Comparison of ENCODE assay signal across 8 cellular contexts in genomic region chr9:35490155-35490909, GRCh38. TPM values are rescaled to one million over a fixed set of nuclear protein-coding genes. Genes with fewer than 3 reads are reported as not detected.
DNase-seq lines count a peak whose midpoint lies in the region; ATAC-seq and TF ChIP-seq lines count a peak whose summit lies in the region.

No MANE protein-coding gene starts in this region.

- H2AFZ ChIP-seq in KMS-11 (ENCODE audit: low read depth) (peak overlapping the region; percentile 92), mammary epithelial cell (ENCODE audit: low read depth, low read length) (peak overlapping the region; percentile 92)

- H3K4me2 ChIP-seq in KMS-11 (peak overlapping the region; percentile 61), mammary epithelial cell (ENCODE audit: insufficient read depth, low read depth, low read length) (peak overlapping the region; percentile 95)

- intact Hi-C loops in mammary epithelial cell (cut with micrococcal nuclease): no loop called here

- H3K79me2 ChIP-seq in KMS-11 (ENCODE audit: insufficient read depth, low read depth) (no peaks in the 10 kb centered on the region), mammary epithelial cell (ENCODE audit: insufficient read depth, low read length) (peaks cover 55% of the 10 kb centered on the region)

- peaks cover 33 to 35% of the 10 kb centered on the region in 2 donors for H3K27me3 Mint-ChIP-seq in stimulated activated naive B cell treated with anti-CD40 and anti-IgM and Interleukin-4, amounts not matched to agents 10 μg/mL and 1 μg/mL and 100 μg/mL, for 72 hours

- TF ChIP-seq CTCF in KMS-11 (conservative IDR thresholded peaks at IDR 0.05; ENCODE audit: low read depth, low read length) (0 out of 2 replicates have a peak, but pooled peaks have one; percentile 1), mammary epithelial cell (conservative IDR thresholded peaks at IDR 0.05 in 1 of 2, IDR thresholded peaks at IDR 0.05 in 1 of 2; ENCODE audit: extremely low read depth in 1 of 2, insufficient read depth in 1 of 2, low read depth in 1 of 2, low read length in 2 of 2) (no peak), kidney epithelial cell (IDR thresholded peaks at IDR 0.05; ENCODE audit: insufficient read depth, low read length, poor library complexity, severe bottlenecking) (no peak)

- DNase-seq in Daoy (ENCODE audit: low read depth): peak; percentile 43
- peak; percentile 21 for DNase-seq in mammary epithelial cell
- DNase-seq in kidney epithelial cell (ENCODE audit: low read depth): no peak
- DNase-seq in stimulated activated naive B cell treated with anti-CD40 and anti-IgM and Interleukin-4, amounts not matched to agents 10 μg/mL and 1 μg/mL and 100 μg/mL, for 72 hours: no peak

- peak overlapping the region; percentile 55; the same call in 1 of the 2 replicates for H3K9ac ChIP-seq in KMS-11
- H3K9ac ChIP-seq in mammary epithelial cell (ENCODE audit: insufficient read depth, low read length): peak overlapping the region; percentile 77

- H3K4me3 Mint-ChIP-seq in stimulated activated naive B cell treated with anti-CD40 and anti-IgM and Interleukin-4, amounts not matched to agents 10 μg/mL and 1 μg/mL and 100 μg/mL, for 72 hours: peak overlapping the region; percentile 90 to 91

- dilution Hi-C loops in mammary epithelial cell (cut with HindIII; ENCODE audit: low sequenced_read_pairs): no loop called here

- H3K4me3 ChIP-seq in KMS-11 (IDR thresholded peaks at IDR 0.05; ENCODE audit: insufficient read depth, low read depth, low read length) (no peak overlapping the region), mammary epithelial cell (replicated peaks in 1 of 3; ENCODE audit: insufficient read depth in 1 of 3, low read depth in 2 of 3, low read length in 3 of 3) (peak overlapping the region; percentile 82 to 96 (median 92)), kidney epithelial cell (ENCODE audit: low read depth, low read length) (peak overlapping the region; percentile 83)

- H3K27me3 ChIP-seq in KMS-11 (ENCODE audit: insufficient read depth, low read depth) (no peaks in the 10 kb centered on the region), mammary epithelial cell (ENCODE audit: insufficient read depth, low read length) (no peaks in the 10 kb centered on the region), kidney epithelial cell (ENCODE audit: control insufficient read depth, insufficient read depth, low read length) (no peaks in the 10 kb centered on the region)

- H4K20me1 ChIP-seq in KMS-11 (ENCODE audit: insufficient read depth) (no peaks in the 10 kb centered on the region), mammary epithelial cell (ENCODE audit: insufficient read depth, low read length) (no peaks in the 10 kb centered on the region)

- peaks cover 11 to 17% of the 10 kb centered on the region in 2 donors for H3K4me1 Mint-ChIP-seq in stimulated activated naive B cell treated with anti-CD40 and anti-IgM and Interleukin-4, amounts not matched to agents 10 μg/mL and 1 μg/mL and 100 μg/mL, for 72 hours

- in situ Hi-C loops in mammary epithelial cell (cut with MboI; ENCODE audit: low sequenced_read_pairs in 2 of 2): loop anchor here in 1 of 2 donors (5.0 kb wide), 1 partner anchor 62 kb away; no protein-coding TSS in a partner anchor

- no peaks in the 10 kb centered on the region for H3K9me3 Mint-ChIP-seq in stimulated activated naive B cell treated with anti-CD40 and anti-IgM and Interleukin-4, amounts not matched to agents 10 μg/mL and 1 μg/mL and 100 μg/mL, for 72 hours

- H3K36me3 ChIP-seq in KMS-11 (ENCODE audit: insufficient read depth) (no peaks in the 10 kb centered on the region), mammary epithelial cell (ENCODE audit: insufficient read depth, low read length) (no peaks in the 10 kb centered on the region), kidney epithelial cell (ENCODE audit: control insufficient read depth, insufficient read depth, low read length) (no peaks in the 10 kb centered on the region)

- H3K27ac Mint-ChIP-seq in stimulated activated naive B cell treated with anti-CD40 and anti-IgM and Interleukin-4, amounts not matched to agents 10 μg/mL and 1 μg/mL and 100 μg/mL, for 72 hours: peak overlapping the region; percentile 90

- ATAC-seq in stimulated activated naive B cell treated with anti-CD40 and anti-IgM and Interleukin-4, amounts not matched to agents 10 μg/mL and 1 μg/mL and 100 μg/mL, for 72 hours (replicated peaks): peak in 1 of 2 donors; percentile 6
- ATAC-seq in HG03571 (IDR thresholded peaks at IDR 0.05; ENCODE audit: unreplicated experiment) (no peak), GM19397 (IDR thresholded peaks at IDR 0.05; ENCODE audit: unreplicated experiment) (no peak), HG03095 (IDR thresholded peaks at IDR 0.05; ENCODE audit: unreplicated experiment) (no peak)

- WGBS in mammary epithelial cell (ENCODE audit: low coverage, missing lambda C conversion rate): 2% methylated on average over 12 of the region's 44 CpGs

- CTCF ChIA-PET in mammary epithelial cell (lab: Charles Lee; ENCODE audit: low non-redundant PET): interaction anchor here (0.7 to 1.0 kb wide), 2 partner anchors 63 to 75 kb away, joined by 5 to 12 read pairs; no protein-coding TSS in a partner anchor

- H3K27ac ChIP-seq in KMS-11 (no peak overlapping the region), mammary epithelial cell (ENCODE audit: insufficient read depth, low read depth, low read length) (peak overlapping the region; percentile 47)

- H3K9me3 ChIP-seq in mammary epithelial cell (replicated peaks; ENCODE audit: insufficient read depth, low read length): no peaks in the 10 kb centered on the region

- H3K4me1 ChIP-seq in KMS-11 (ENCODE audit: low read depth, poor library complexity, severe bottlenecking) (peaks cover 8% of the 10 kb centered on the region), mammary epithelial cell (ENCODE audit: insufficient read depth, low read length) (peaks cover 20% of the 10 kb centered on the region)

- no peaks in the 10 kb centered on the region for H3K36me3 Mint-ChIP-seq in stimulated activated naive B cell treated with anti-CD40 and anti-IgM and Interleukin-4, amounts not matched to agents 10 μg/mL and 1 μg/mL and 100 μg/mL, for 72 hours

- BruUV-seq in mammary epithelial cell (replicated peaks; lab: Mats Ljungman, UMichigan): no TSS peak

RNA-seq across cellular contexts. Expression of gene RUSC2, which starts 0.4 kb away (rescaled TPM):
- 18.2 and 20.7 TPM in 2 replicates for total RNA-seq in Daoy (2014; rRNA removed; shearing (Covaris generic))
- 10 to 100 TPM; 27.3 to 30.0 TPM for total RNA-seq in mammary epithelial cell
- 8.6 TPM for polyA plus RNA-seq in mammary epithelial cell
- polyA minus RNA-seq in mammary epithelial cell: 14.2 TPM
- 29.6 and 33.6 TPM in 2 replicates for total RNA-seq in kidney epithelial cell

Comparison
In these comparisons a context has a peak if more than half of its experiments do, and no peak if none do; other contexts are left out.
1. DNase-seq: peak in Daoy (single experiment) and mammary epithelial cell (single experiment); none in kidney epithelial cell (single experiment) and stimulated activated naive B cell treated with anti-CD40 and anti-IgM and Interleukin-4, amounts not matched to agents 10 μg/mL and 1 μg/mL and 100 μg/mL, for 72 hours (single experiment).